8 cellular contexts compared by ENCODE assay signal in the genomic region with DNA sequence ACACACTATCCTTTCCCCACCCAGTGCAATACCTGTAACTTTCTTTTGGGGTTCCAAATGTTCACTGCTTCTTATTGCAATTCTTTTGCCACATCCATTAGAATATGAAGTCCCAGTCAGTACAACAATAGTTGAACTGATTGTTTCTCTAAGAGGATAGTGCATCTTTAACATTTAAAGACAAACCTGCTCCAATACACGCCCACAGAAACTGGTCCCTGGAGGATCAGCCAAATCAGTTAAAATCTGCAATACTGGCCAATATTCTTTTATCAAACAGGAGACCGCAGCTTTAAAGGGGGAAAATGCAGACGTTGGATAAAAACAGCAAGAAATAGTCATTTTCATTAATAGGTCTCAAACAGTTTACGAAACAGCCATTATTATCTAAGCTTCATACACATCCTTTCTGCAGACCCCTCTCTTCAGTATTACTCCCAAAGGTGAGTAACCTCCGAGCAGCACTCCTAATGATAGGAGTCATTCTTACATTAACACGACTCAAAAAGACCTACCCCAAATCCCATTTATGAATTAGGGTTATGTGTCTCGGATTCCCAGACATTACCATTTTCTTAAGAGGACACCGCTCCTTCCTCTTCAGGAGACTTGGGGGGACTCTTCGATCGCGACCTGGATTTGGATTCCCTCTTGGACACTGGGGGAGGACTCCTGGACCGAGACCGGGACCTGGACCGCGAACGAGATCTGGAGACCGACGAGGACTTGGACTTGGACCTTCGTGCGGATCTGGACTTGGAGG. TPM values are rescaled to one million over a fixed set of nuclear protein-coding genes. Genes with fewer than 3 reads are reported as not detected.
DNase-seq lines count a peak whose midpoint lies in the region; ATAC-seq and TF ChIP-seq lines count a peak whose summit lies in the region.

No MANE protein-coding gene starts in this region.

- no CpG with 5 or more reads among the region's 20 CpGs for WGBS in iPS DF 6.9 (ENCODE audit: insufficient coverage, insufficient read length)
- WGBS in stomach, 5 donors, result 0 to 2% (median 1%) methylated on average over 20 of the region's 20 CpGs

- no peaks in the 10 kb centered on the region for H3K27me3 ChIP-seq in iPS DF 6.9 (ENCODE audit: control insufficient read depth, insufficient read depth, low read length)
- no peaks in the 10 kb centered on the region for H3K27me3 ChIP-seq in stomach

- no peaks in the 10 kb centered on the region for H3K27me3 Mint-ChIP-seq in activated B cell treated with CpG ODN at 0.5 μM for 24 hours

- no peak for TF ChIP-seq EP300 in stomach (IDR thresholded peaks at IDR 0.05)

- TF ChIP-seq CTCF in activated B cell treated with CpG ODN at 0.5 μM for 24 hours (IDR thresholded peaks at IDR 0.05) (no peak), stomach (IDR thresholded peaks at IDR 0.05) (no peak)

- peaks cover 61% of the 10 kb centered on the region for H3K4me1 Mint-ChIP-seq in activated B cell treated with CpG ODN at 0.5 μM for 24 hours

- peak overlapping the region; percentile 97 for H3K4me3 Mint-ChIP-seq in activated B cell treated with CpG ODN at 0.5 μM for 24 hours

- H3K9me3 ChIP-seq in iPS DF 6.9 (ENCODE audit: control insufficient read depth, insufficient read depth, low read length) (no peaks in the 10 kb centered on the region), stomach (no peaks in the 10 kb centered on the region)

- TF ChIP-seq POLR2A in stomach (IDR thresholded peaks at IDR 0.05), result no peak

- CTCF ChIA-PET in activated B cell treated with CpG ODN at 0.5 μM for 24 hours (lab: Charles Lee), result interaction anchor here (1.4 kb wide), 1 partner anchor 9 kb away, joined by 3 read pairs; a partner anchor contains a TSS

- peak overlapping the region; percentile 88 for H3K27ac Mint-ChIP-seq in activated B cell treated with CpG ODN at 0.5 μM for 24 hours

- DNase-seq in NCI-H748 (lab: John Stamatoyannopoulos, UW; ENCODE audit: unreplicated experiment), result peak; percentile 20
- DNase-seq in NCI-H748 treated with DMSO at 0.1 percent for 48 hours (lab: John Stamatoyannopoulos, UW), result no peak
- no peak for DNase-seq in activated B cell treated with CpG ODN at 0.5 μM for 24 hours
- DNase-seq in iPS DF 6.9 (ENCODE audit: low read depth, low spot score), result no peak
- no peak for DNase-seq in stomach
- DNase-seq in medulla oblongata (ENCODE audit: extremely low spot score), result no peak
- DNase-seq in NCI-H2196 (lab: John Stamatoyannopoulos, UW; ENCODE audit: unreplicated experiment), result no peak
- DNase-seq in NCI-H526 (lab: John Stamatoyannopoulos, UW), result no peak

- H3K9me3 Mint-ChIP-seq in activated B cell treated with CpG ODN at 0.5 μM for 24 hours, result no peaks in the 10 kb centered on the region

- H3K27ac ChIP-seq in iPS DF 6.9 (ENCODE audit: low read length) (no peak overlapping the region), stomach (peak overlapping the region; percentile 95 to 100 (median 99))

- H3K36me3 ChIP-seq in iPS DF 6.9 (ENCODE audit: control insufficient read depth, insufficient read depth, low read length) (peaks cover 21% of the 10 kb centered on the region), stomach (peaks cover 36 to 52% (median 49%) of the 10 kb centered on the region in 4 donors)

- POLR2A ChIA-PET in activated B cell treated with CpG ODN at 0.5 μM for 24 hours (lab: Charles Lee), result interaction anchor here (0.5 to 6.2 kb wide), 9 partner anchors 9 to 1059 kb away, joined by 3 to 218 read pairs (median 3); a partner anchor contains a TSS

- ATAC-seq in activated B cell treated with CpG ODN at 0.5 μM for 24 hours (ENCODE audit: low read depth), result no peak

- H3K4me3 ChIP-seq in iPS DF 6.9 (ENCODE audit: low read length) (peak overlapping the region; percentile 99), stomach (peak overlapping the region; percentile 67 to 94 (median 88))

- intact Hi-C loops in activated B cell treated with CpG ODN at 0.5 μM for 24 hours (cut with micrococcal nuclease) (loop anchor here (2.0 to 5.0 kb wide), 3 partner anchors 587 to 1328 kb away; a partner anchor contains a TSS), stomach (cut with DNase I; ENCODE audit: low total_unique reads) (no loop called here)

- H3K4me1 ChIP-seq in iPS DF 6.9 (ENCODE audit: control insufficient read depth, insufficient read depth, low read length) (no peaks in the 10 kb centered on the region), stomach (peaks cover 47 to 79% (median 74%) of the 10 kb centered on the region in 4 donors)

- peaks cover 69% of the 10 kb centered on the region for H3K36me3 Mint-ChIP-seq in activated B cell treated with CpG ODN at 0.5 μM for 24 hours (ENCODE audit: low read depth)

RNA-seq across cellular contexts. Expression of a gene that starts 1.4 kb away (rescaled TPM):
- 335 and 367 TPM in 2 replicates for total RNA-seq in activated B cell treated with CpG ODN at 0.5 μM for 24 hours
- 100 to 1,000 TPM; 166 to 340 (median 280) TPM for total RNA-seq in stomach
- 100 to 1,000 TPM in 2 of 3 donors, 10 to 100 TPM in 1; 96.4 to 166 (median 106) TPM for polyA plus RNA-seq in stomach

RNA-seq across cellular contexts. Expression of a gene that starts 2.2 kb away (rescaled TPM):
- total RNA-seq in activated B cell treated with CpG ODN at 0.5 μM for 24 hours (17.9 and 20.8 TPM in 2 replicates), stomach (10 to 100 TPM in 4 of 5 donors, 1 to 10 TPM in 1; 7.0 to 66.1 (median 46.8) TPM)
- polyA plus RNA-seq in stomach, result 10 to 100 TPM in 1 of 3 donors, 1 to 10 TPM in 2; 7.2 to 11.2 (median 9.3) TPM

RNA-seq across cellular contexts. Expression of a gene that starts 9.1 kb away (rescaled TPM):
- total RNA-seq in activated B cell treated with CpG ODN at 0.5 μM for 24 hours (52.3 and 56.0 TPM in 2 replicates), stomach (10 to 100 TPM in 4 of 5 donors, 1 to 10 TPM in 1; 1.2 to 72.1 (median 15.5) TPM)
- 10 to 100 TPM; 35.4 to 42.0 (median 35.6) TPM for polyA plus RNA-seq in stomach

RNA-seq across cellular contexts. Expression of a gene that starts 9.4 kb away (rescaled TPM):
- 32.7 and 33.1 TPM in 2 replicates for total RNA-seq in activated B cell treated with CpG ODN at 0.5 μM for 24 hours
- total RNA-seq in stomach, result 10 to 100 TPM in 3 of 5 donors, 1 to 10 TPM in 2; 9.3 to 47.3 (median 16.5) TPM
- polyA plus RNA-seq in stomach, result 10 to 100 TPM; 25.8 to 32.5 (median 28.5) TPM

RNA-seq across cellular contexts. Expression of a gene that starts 25.0 kb away (rescaled TPM):
- total RNA-seq in activated B cell treated with CpG ODN at 0.5 μM for 24 hours, result 13.5 and 13.8 TPM in 2 replicates
- total RNA-seq in stomach, result 100 to 1,000 TPM in 2 of 5 donors, 10 to 100 TPM in 3; 41.4 to 209 (median 86.9) TPM
- polyA plus RNA-seq in stomach, result 100 to 1,000 TPM in 1 of 3 donors, 10 to 100 TPM in 2; 44.5 to 102 (median 54.5) TPM
